In the genomic region with DNA sequence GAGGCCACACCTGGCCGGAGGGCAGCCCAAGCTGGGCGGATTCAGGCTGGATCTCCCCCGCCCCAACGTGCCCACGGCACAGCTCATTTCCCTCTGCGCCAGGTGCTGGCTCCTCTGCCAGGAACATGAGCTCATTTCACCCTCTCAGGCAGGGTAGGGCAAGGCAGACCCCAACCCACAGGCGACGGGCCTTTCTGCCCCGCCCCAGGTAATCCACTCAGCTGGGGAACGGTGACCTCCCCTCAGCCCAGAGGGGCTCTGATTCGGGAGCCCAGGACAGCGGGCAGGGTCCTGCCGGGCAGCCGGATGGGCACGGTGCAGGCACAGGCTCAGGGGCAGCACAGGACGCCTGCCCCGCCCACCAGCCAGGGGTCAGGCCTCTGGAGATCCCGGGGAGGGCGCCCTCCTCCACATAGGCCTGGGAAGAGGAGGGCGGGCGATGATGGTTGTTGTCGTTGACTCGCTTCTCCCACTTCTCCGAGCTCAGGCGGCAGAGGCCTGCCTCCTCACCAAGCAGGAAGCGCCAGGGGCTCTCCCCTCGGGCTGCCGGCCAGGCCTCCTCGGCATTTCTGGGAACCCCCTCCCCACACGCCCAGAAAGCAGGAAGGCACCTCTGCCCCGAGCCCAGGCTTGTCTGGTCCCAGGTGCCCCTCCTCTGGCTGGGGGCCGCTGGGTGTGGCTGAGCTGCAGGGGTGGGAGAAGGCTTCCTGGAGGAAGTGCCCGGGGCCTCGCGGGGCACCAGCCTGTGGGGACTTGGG, we compare ENCODE assay signal across 12 cellular contexts.
A peak's percentile ranks its signal among the peaks of the same experiment; 100 is the strongest.
DNase-seq lines count a peak whose midpoint lies in the region; ATAC-seq lines count a peak whose summit lies in the region.
"Had no signal": no experiment of that assay in that cellular context is flagged by ENCODE, and none has a peak within 500 bp of the region (broad histone marks: within the 10 kb centered on the region; RNA-seq: fewer than 3 reads in every experiment).

No MANE protein-coding gene starts in this region.

- no peak overlapping the region for H3K4me3 Mint-ChIP-seq in activated naive CD8-positive, alpha-beta T cell treated with anti-CD3 and anti-CD28 coated beads, Interleukin-2, amount 50 U/mL, for 24 hours
- H3K4me3 Mint-ChIP-seq: brain, HFFc6 had no signal

- no peak overlapping the region for H3K27ac Mint-ChIP-seq in activated naive CD8-positive, alpha-beta T cell treated with anti-CD3 and anti-CD28 coated beads, Interleukin-2, amount 50 U/mL, for 24 hours
- H3K27ac Mint-ChIP-seq: brain, HFFc6 had no signal

- no peaks in the 10 kb centered on the region for H3K27me3 Mint-ChIP-seq in activated naive CD8-positive, alpha-beta T cell treated with anti-CD3 and anti-CD28 coated beads, Interleukin-2, amount 50 U/mL, for 24 hours
- H3K27me3 Mint-ChIP-seq: brain had no signal

- no peaks in the 10 kb centered on the region for H3K36me3 Mint-ChIP-seq in activated naive CD8-positive, alpha-beta T cell treated with anti-CD3 and anti-CD28 coated beads, Interleukin-2, amount 50 U/mL, for 24 hours (ENCODE audit: low read depth)
- H3K36me3 Mint-ChIP-seq: brain had no signal

- peak overlapping the region; percentile 58 for H3K9ac ChIP-seq in mucosa of stomach (ENCODE audit: low read length)

- H3K4me3 ChIP-seq in mucosa of stomach (ENCODE audit: low read length): no peak overlapping the region

- peak; percentile 17 for DNase-seq in EH (ENCODE audit: low read depth)
- peak; percentile 20 to 26 for DNase-seq in Kasumi-1 (lab: John Stamatoyannopoulos, UW)
- peak; percentile 65 for DNase-seq in activated naive CD8-positive, alpha-beta T cell treated with anti-CD3 and anti-CD28 coated beads, Interleukin-2, amount 50 U/mL, for 24 hours
- DNase-seq in GM19240 (ENCODE audit: insufficient read length, low spot score): no peak
- DNase-seq: HFFc6, KG1 had no signal

- no peaks in the 10 kb centered on the region for H3K36me3 ChIP-seq in mucosa of stomach (ENCODE audit: control insufficient read depth, insufficient read depth, low read length)

- peaks cover 27% of the 10 kb centered on the region for H3K4me1 ChIP-seq in mucosa of stomach (ENCODE audit: control insufficient read depth, insufficient read depth, low read length)

- H3K4me1 Mint-ChIP-seq in activated naive CD8-positive, alpha-beta T cell treated with anti-CD3 and anti-CD28 coated beads, Interleukin-2, amount 50 U/mL, for 24 hours: peaks cover 5% of the 10 kb centered on the region
- H3K4me1 Mint-ChIP-seq: brain had no signal

- H3K27me3 ChIP-seq in mucosa of stomach (ENCODE audit: control insufficient read depth, insufficient read depth, low read length): peaks cover 13% of the 10 kb centered on the region

- no peaks in the 10 kb centered on the region for H3K9me3 ChIP-seq in mucosa of stomach (ENCODE audit: control insufficient read depth, low read length)

- H3K9me3 Mint-ChIP-seq in activated naive CD8-positive, alpha-beta T cell treated with anti-CD3 and anti-CD28 coated beads, Interleukin-2, amount 50 U/mL, for 24 hours: no peaks in the 10 kb centered on the region
- H3K9me3 Mint-ChIP-seq: brain, HFFc6 had no signal

- ATAC-seq in activated naive CD8-positive, alpha-beta T cell treated with anti-CD3 and anti-CD28 coated beads, Interleukin-2, amount 50 U/mL, for 24 hours: peak; percentile 47
- ATAC-seq in HG02973 (IDR thresholded peaks at IDR 0.05; ENCODE audit: unreplicated experiment) (no peak), HG02623 (IDR thresholded peaks at IDR 0.05; ENCODE audit: unreplicated experiment) (no peak), GM18861 (IDR thresholded peaks at IDR 0.05; ENCODE audit: unreplicated experiment) (no peak)
- ATAC-seq: SK-N-SH treated with all-trans-retinoic acid at 6 μM for 48 hours had no signal
